Comparison of ENCODE assay signal across 10 cellular contexts in the genomic region with DNA sequence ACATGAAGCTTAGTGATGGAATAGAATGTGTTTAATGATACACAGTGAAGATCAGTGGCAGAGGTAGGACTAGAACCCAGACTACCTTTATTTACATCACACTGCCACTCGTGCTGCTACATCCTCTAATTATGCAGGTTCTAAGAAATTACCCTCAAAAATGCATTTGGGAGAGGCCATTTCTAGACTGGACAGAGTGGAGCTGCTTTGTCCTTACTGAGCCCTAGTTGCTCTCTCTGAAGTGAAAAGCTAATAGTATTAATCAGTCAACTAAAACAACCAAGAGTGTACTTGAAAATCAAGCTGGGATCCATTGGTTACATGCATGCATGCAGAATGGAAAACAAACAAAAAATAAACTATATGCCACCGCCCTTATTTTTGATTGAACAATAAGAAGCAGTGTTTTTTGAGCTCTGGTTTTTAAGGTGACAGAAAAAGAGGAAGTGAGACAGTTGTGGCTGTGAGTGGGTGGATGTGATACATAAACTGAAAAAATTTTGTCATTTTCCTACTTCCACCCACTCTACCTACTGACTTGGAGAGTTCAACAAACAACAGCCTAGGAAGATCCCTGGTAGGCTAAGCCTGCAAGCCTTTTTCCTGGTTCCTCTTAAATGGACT. TPM values are rescaled to one million over a fixed set of nuclear protein-coding genes. Genes with fewer than 3 reads are reported as not detected.
DNase-seq lines count a peak whose midpoint lies in the region; ATAC-seq and TF ChIP-seq lines count a peak whose summit lies in the region.
"Had no signal": no experiment of that assay in that cellular context is flagged by ENCODE, and none has a peak within 500 bp of the region (broad histone marks: within the 10 kb centered on the region; RNA-seq: fewer than 3 reads in every experiment).

No MANE protein-coding gene starts in this region.

- H3K9me3 ChIP-seq in neutrophil = no peaks in the 10 kb centered on the region

- peaks cover 16 to 30% of the 10 kb centered on the region in 2 experiments for H3K4me1 ChIP-seq in neutrophil (ENCODE audit: control insufficient read depth in 1 of 2, insufficient read depth in 1 of 2, low read depth in 1 of 2, low read length in 1 of 2)

- no peaks in the 10 kb centered on the region for H3K36me3 ChIP-seq in neutrophil

- H3K27ac ChIP-seq in neutrophil = peak overlapping the region; percentile 13
- H3K27ac ChIP-seq: epithelial cell of prostate had no signal

- no peak for TF ChIP-seq CTCF in neutrophil (IDR thresholded peaks at IDR 0.05)

- no peak overlapping the region for H3K4me3 ChIP-seq in neutrophil (ENCODE audit: low read depth in 1 of 2, low read length in 1 of 2)

- no peaks in the 10 kb centered on the region for H3K27me3 ChIP-seq in neutrophil

- DNase-seq in RPMI8226 (peak; percentile 48), T-helper 9 cell (no peak), NCI-H1105 (lab: John Stamatoyannopoulos, UW) (no peak), H4 (ENCODE audit: low spot score) (no peak)
- no peak for DNase-seq in activated CD8-positive, alpha-beta memory T cell treated with anti-CD3 and anti-CD28 coated beads, Interleukin-2, amount 50 U/mL, for 48 hours

- ATAC-seq in GM18907 (IDR thresholded peaks at IDR 0.05; ENCODE audit: unreplicated experiment) (peak; percentile 86), HG02884 (IDR thresholded peaks at IDR 0.05; ENCODE audit: unreplicated experiment) (peak; percentile 51)

RNA-seq across cellular contexts. Expression of a gene that starts 6.8 kb away (rescaled TPM):
- total RNA-seq in H4 (2014; rRNA removed; shearing (Covaris generic)) = not detected in 2 replicates
- total RNA-seq: LHCN-M2 had no signal
